In the genomic region with DNA sequence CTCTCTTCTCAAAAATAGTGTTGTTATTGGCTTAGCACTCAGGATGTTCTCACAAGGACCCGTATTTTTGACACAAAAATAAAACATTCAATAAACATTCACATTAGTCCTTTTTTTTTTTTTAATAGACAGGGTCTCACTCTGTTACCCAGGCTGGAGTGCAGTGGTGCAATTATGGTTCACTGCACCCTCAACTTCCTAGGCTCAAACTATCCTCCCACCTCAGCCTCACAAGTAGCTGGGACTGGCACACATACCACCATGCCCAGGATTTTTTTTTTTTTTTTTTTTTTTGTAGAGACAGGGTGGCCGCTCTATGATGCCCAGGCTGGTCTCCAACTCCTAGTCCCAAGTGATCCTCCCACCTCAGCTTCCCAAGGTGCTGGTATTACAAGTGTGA, we compare ENCODE assay signal across 11 cellular contexts. TPM values are rescaled to one million over a fixed set of nuclear protein-coding genes. Genes with fewer than 3 reads are reported as not detected.
A peak's percentile ranks its signal among the peaks of the same experiment; 100 is the strongest.
DNase-seq lines count a peak whose midpoint lies in the region; ATAC-seq and TF ChIP-seq lines count a peak whose summit lies in the region.
"Had no signal": no experiment of that assay in that cellular context is flagged by ENCODE, and none has a peak within 500 bp of the region (broad histone marks: within the 10 kb centered on the region; RNA-seq: fewer than 3 reads in every experiment).

No MANE protein-coding gene starts in this region.

- H3K27ac ChIP-seq in VCaP: peak overlapping the region; percentile 46
- peak overlapping the region; percentile 11 to 64 (median 46) for H3K27ac ChIP-seq in sigmoid colon

- no peaks in the 10 kb centered on the region for H3K27me3 ChIP-seq in sigmoid colon

- H3K4me3 ChIP-seq in GM08714 (ENCODE audit: low read length) (peak overlapping the region; percentile 47; the same call in 1 of the 2 replicates), sigmoid colon (no peak overlapping the region)

- no peaks in the 10 kb centered on the region for H3K36me3 ChIP-seq in sigmoid colon

- TF ChIP-seq EP300 in sigmoid colon (IDR thresholded peaks at IDR 0.05): no peak

- DNase-seq in left ventricle myocardium superior (no peak), sigmoid colon (no peak), RKO (ENCODE audit: low spot score) (no peak), NCI-H1105 treated with DMSO at 0.1 percent for 48 hours (lab: John Stamatoyannopoulos, UW) (no peak)
- no peak for DNase-seq in activated naive CD4-positive, alpha-beta T cell (lab: John Stamatoyannopoulos, UW)
- DNase-seq: activated CD4-positive, alpha-beta T cell treated with anti-CD3 and anti-CD28 coated beads for 1 hour; GOT3; NK-92 treated with Interleukin-12 subunit alpha and Interleukin-12 subunit beta, amount 100 ng/mL, for 24 hours had no signal

- ATAC-seq in left ventricle myocardium superior: peak; percentile 9
- no peak for ATAC-seq in GM18520 (IDR thresholded peaks at IDR 0.05; ENCODE audit: unreplicated experiment)

- no peak for TF ChIP-seq POLR2A in sigmoid colon (IDR thresholded peaks at IDR 0.05)

- peaks cover 0 to 13% (median 10%) of the 10 kb centered on the region in 4 donors for H3K4me1 ChIP-seq in sigmoid colon

- TF ChIP-seq CTCF in VCaP (conservative IDR thresholded peaks at IDR 0.05) (no peak), sigmoid colon (IDR thresholded peaks at IDR 0.05) (no peak)

- 54 to 57% methylated on average over 2 of the region's 2 CpGs for WGBS in sigmoid colon, 2 donors

- no peaks in the 10 kb centered on the region for H3K9me3 ChIP-seq in sigmoid colon

- intact Hi-C loops in left ventricle myocardium superior (cut with micrococcal nuclease): no loop called here
- intact Hi-C loops in sigmoid colon (cut with DNase I): no loop called here

RNA-seq across cellular contexts. Expression of a gene that starts 27.0 kb away (rescaled TPM):
- 107 TPM for total RNA-seq in left ventricle myocardium superior
- 10 to 100 TPM in 2 of 4 donors, 1 to 10 TPM in 2; 8.6 to 10.5 (median 10.1) TPM for total RNA-seq in sigmoid colon
- polyA plus RNA-seq in sigmoid colon: 10 to 100 TPM in 1 of 3 donors, 1 to 10 TPM in 2; 9.6 to 26.9 (median 9.9) TPM
